11 cellular contexts compared by ENCODE assay signal in the genomic region with DNA sequence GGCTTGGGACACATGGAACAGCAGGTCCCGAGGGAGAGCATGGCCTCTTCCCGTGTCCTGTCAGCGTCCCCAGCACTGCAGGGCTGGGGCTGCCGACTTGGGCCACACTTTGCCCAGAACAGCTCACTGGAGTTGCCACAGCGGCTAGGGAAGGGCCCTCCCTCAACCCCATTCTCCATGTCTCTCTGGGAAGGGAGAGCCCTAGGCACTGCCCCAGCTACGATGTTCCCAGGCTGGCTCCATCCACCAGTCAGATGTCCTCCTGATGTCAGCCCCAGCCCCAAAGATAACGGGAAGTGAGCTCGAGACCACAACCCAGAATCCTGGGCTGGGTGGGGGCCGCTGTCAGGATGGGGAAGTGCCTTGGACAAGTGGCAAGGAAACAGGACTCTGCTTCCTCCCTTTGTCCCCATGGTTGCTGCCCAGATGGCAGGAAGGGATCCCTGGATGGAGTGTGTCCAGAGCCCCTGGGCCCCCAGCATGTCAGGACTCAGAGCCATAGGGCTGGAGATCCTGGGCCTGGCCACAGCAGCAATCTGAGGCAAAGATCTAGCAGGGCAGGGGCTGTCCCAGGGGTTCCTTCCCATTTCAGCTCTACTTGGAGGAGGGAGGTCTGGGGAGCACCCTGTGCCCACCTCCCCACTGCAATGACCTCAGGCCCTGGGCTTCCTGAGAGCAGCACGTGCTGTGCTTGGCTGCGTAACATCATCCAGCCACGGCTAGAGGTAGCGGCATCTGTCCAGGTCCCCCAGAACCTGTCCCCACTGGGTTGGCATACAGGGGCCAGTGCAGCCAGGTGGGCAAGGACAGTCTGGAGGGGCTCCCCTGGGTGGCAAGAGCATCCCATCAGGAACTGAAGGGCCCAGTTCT. TPM values are rescaled to one million over a fixed set of nuclear protein-coding genes. Genes with fewer than 3 reads are reported as not detected.
DNase-seq lines count a peak whose midpoint lies in the region; ATAC-seq, FAIRE-seq and TF ChIP-seq lines count a peak whose summit lies in the region.
"Not testable (repeated sequence)": the region's sequence is repeated elsewhere in the genome, so short reads cannot be mapped to it uniquely, and the experiment has no call there.
"Had no signal": no experiment of that assay in that cellular context is flagged by ENCODE, and none has a peak within 500 bp of the region (broad histone marks: within the 10 kb centered on the region; RNA-seq: fewer than 3 reads in every experiment).

No MANE protein-coding gene starts in this region.

- H3K36me3 Mint-ChIP-seq in activated B cell treated with CpG ODN at 0.5 μM for 24 hours (ENCODE audit: low read depth); activated naive CD4-positive, alpha-beta T cell treated with anti-CD3 and anti-CD28 coated beads, Interleukin-2, amount 50 U/mL, for 24 hours; chondrocyte (ENCODE audit: low read depth); naive thymus-derived CD8-positive, alpha-beta T cell; osteocyte (ENCODE audit: unreplicated experiment): not testable (repeated sequence)

- not testable (repeated sequence) for H3K9me3 ChIP-seq in kidney (ENCODE audit: control insufficient read depth in 1 of 2, low read length in 2 of 2)

- H3K4me1 Mint-ChIP-seq in activated B cell treated with CpG ODN at 0.5 μM for 24 hours; activated naive CD4-positive, alpha-beta T cell treated with anti-CD3 and anti-CD28 coated beads, Interleukin-2, amount 50 U/mL, for 24 hours; osteocyte (ENCODE audit: unreplicated experiment): not testable (repeated sequence)
- peaks cover 11% of the 10 kb centered on the region for H3K4me1 Mint-ChIP-seq in chondrocyte (ENCODE audit: low read depth)
- H3K4me1 Mint-ChIP-seq in naive thymus-derived CD8-positive, alpha-beta T cell, result peaks cover 5 to 14% (median 7%) of the 10 kb centered on the region in 4 donors

- not testable (repeated sequence) for H3K27ac ChIP-seq in kidney (ENCODE audit: low read depth in 2 of 2, low read length in 2 of 2)

- H3K9me3 Mint-ChIP-seq in activated B cell treated with CpG ODN at 0.5 μM for 24 hours; activated naive CD4-positive, alpha-beta T cell treated with anti-CD3 and anti-CD28 coated beads, Interleukin-2, amount 50 U/mL, for 24 hours; chondrocyte (ENCODE audit: low read depth); naive thymus-derived CD8-positive, alpha-beta T cell; osteocyte (ENCODE audit: unreplicated experiment): not testable (repeated sequence)

- ATAC-seq in activated B cell treated with CpG ODN at 0.5 μM for 24 hours (ENCODE audit: low read depth); naive thymus-derived CD8-positive, alpha-beta T cell: not testable (repeated sequence)

- H3K4me3 Mint-ChIP-seq in activated B cell treated with CpG ODN at 0.5 μM for 24 hours, result peak overlapping the region; percentile 38
- H3K4me3 Mint-ChIP-seq in activated naive CD4-positive, alpha-beta T cell treated with anti-CD3 and anti-CD28 coated beads, Interleukin-2, amount 50 U/mL, for 24 hours, result peak overlapping the region; percentile 79
- H3K4me3 Mint-ChIP-seq in chondrocyte (ENCODE audit: unreplicated experiment), result peak overlapping the region; percentile 59
- H3K4me3 Mint-ChIP-seq in naive thymus-derived CD8-positive, alpha-beta T cell, result peak overlapping the region in 8 of 10 donors; percentile 36 to 86 (median 62)
- H3K4me3 Mint-ChIP-seq in osteocyte (ENCODE audit: unreplicated experiment), result not testable (repeated sequence)

- POLR2A ChIA-PET in activated B cell treated with CpG ODN at 0.5 μM for 24 hours (lab: Charles Lee); naive thymus-derived CD8-positive, alpha-beta T cell (lab: Charles Lee): not testable (repeated sequence)

- intact Hi-C loops in activated B cell treated with CpG ODN at 0.5 μM for 24 hours (cut with micrococcal nuclease); kidney (cut with DNase I): not testable (repeated sequence)

- CTCF ChIA-PET in activated B cell treated with CpG ODN at 0.5 μM for 24 hours (lab: Charles Lee), result not testable (repeated sequence)

- not testable (repeated sequence) for TF ChIP-seq CTCF in GM12864 (IDR thresholded peaks at IDR 0.05; ENCODE audit: low read depth, low read length, missing control alignments); activated B cell treated with CpG ODN at 0.5 μM for 24 hours (IDR thresholded peaks at IDR 0.05); chondrocyte (IDR thresholded peaks at IDR 0.05); kidney (IDR thresholded peaks at IDR 0.05; ENCODE audit: borderline replicate concordance, extremely low read depth, insufficient read depth); osteocyte (IDR thresholded peaks at IDR 0.05)

- not testable (repeated sequence) for H3K36me3 ChIP-seq in kidney (ENCODE audit: control insufficient read depth in 1 of 2, insufficient read depth in 2 of 2, low read length in 2 of 2)

- peaks cover 12% of the 10 kb centered on the region for H3K27me3 Mint-ChIP-seq in activated B cell treated with CpG ODN at 0.5 μM for 24 hours
- not testable (repeated sequence) for H3K27me3 Mint-ChIP-seq in activated naive CD4-positive, alpha-beta T cell treated with anti-CD3 and anti-CD28 coated beads, Interleukin-2, amount 50 U/mL, for 24 hours; chondrocyte (ENCODE audit: low read depth); osteocyte (ENCODE audit: unreplicated experiment)
- H3K27me3 Mint-ChIP-seq in naive thymus-derived CD8-positive, alpha-beta T cell, result peaks cover 6 to 14% (median 10%) of the 10 kb centered on the region in 5 donors

- H3K4me3 ChIP-seq in GM12864 (ENCODE audit: low read depth, low read length), result peak overlapping the region; percentile 35
- H3K4me3 ChIP-seq in kidney (ENCODE audit: low read length in 2 of 2), result not testable (repeated sequence)

- not testable (repeated sequence) for DNase-seq in GM12864 (ENCODE audit: low read depth); activated B cell treated with CpG ODN at 0.5 μM for 24 hours; naive thymus-derived CD8-positive, alpha-beta T cell; urothelium cell line (ENCODE audit: low spot score)
- DNase-seq in chondrocyte (ENCODE audit: low spot score), result peak; percentile 63
- peak; percentile 34 for DNase-seq in kidney
- DNase-seq in osteocyte (ENCODE audit: extremely low spot score, unreplicated experiment), result peak; percentile 73

- not testable (repeated sequence) for H3K4me1 ChIP-seq in kidney (ENCODE audit: control insufficient read depth in 1 of 2, insufficient read depth in 1 of 2, low read depth in 1 of 2, low read length in 2 of 2)

- H3K27ac Mint-ChIP-seq in activated B cell treated with CpG ODN at 0.5 μM for 24 hours; activated naive CD4-positive, alpha-beta T cell treated with anti-CD3 and anti-CD28 coated beads, Interleukin-2, amount 50 U/mL, for 24 hours; chondrocyte (ENCODE audit: unreplicated experiment); osteocyte (ENCODE audit: unreplicated experiment): not testable (repeated sequence)
- peak overlapping the region in 3 of 10 donors; percentile 43 to 60 (median 53) for H3K27ac Mint-ChIP-seq in naive thymus-derived CD8-positive, alpha-beta T cell

- H3K9ac ChIP-seq in kidney (ENCODE audit: low read length in 2 of 2), result not testable (repeated sequence)

- not testable (repeated sequence) for FAIRE-seq in kidney (lab: Jason Lieb, UNC)
- FAIRE-seq in urothelium cell line (lab: Jason Lieb, UNC), result peak; percentile 20

RNA-seq across cellular contexts. Expression of gene CCDC74B, which starts 2.3 kb away (rescaled TPM):
- 0.24 and 0.93 TPM in 2 replicates for total RNA-seq in activated B cell treated with CpG ODN at 0.5 μM for 24 hours
- total RNA-seq in chondrocyte, result 1.0 to 3.0 TPM (median 1.2 TPM) in 3 replicates
- total RNA-seq in kidney, result 4.5 TPM
- polyA plus RNA-seq in kidney (ENCODE audit: insufficient read depth, low read depth, low replicate concordance), result 6.4 TPM
- total RNA-seq in naive thymus-derived CD8-positive, alpha-beta T cell, result under 1 TPM in 1 of 2 experiments, not detected in 1; 0.49 TPM
- polyA plus RNA-seq in naive thymus-derived CD8-positive, alpha-beta T cell, result under 1 TPM in 1 of 3 donors, not detected in 2; 0.57 TPM
- 1.7 and 2.2 TPM in 2 replicates for total RNA-seq in osteocyte

RNA-seq across cellular contexts. Expression of gene POTEF, which starts 13.6 kb away (rescaled TPM):
- total RNA-seq in activated B cell treated with CpG ODN at 0.5 μM for 24 hours (not detected in 2 replicates), chondrocyte (8.4 TPM in 2 of 3 replicates, not detected in the other), kidney (not detected), osteocyte (0.30 TPM in 1 of 2 replicates, not detected in the other)
- not detected for polyA plus RNA-seq in kidney (ENCODE audit: insufficient read depth, low read depth, low replicate concordance)
- total RNA-seq in naive thymus-derived CD8-positive, alpha-beta T cell, result not detected
- polyA plus RNA-seq in naive thymus-derived CD8-positive, alpha-beta T cell, result not detected
- total RNA-seq: IMR-90 had no signal
- polyA plus RNA-seq: IMR-90 had no signal

RNA-seq across cellular contexts. Expression of gene SMPD4, which starts 38.8 kb away (rescaled TPM):
- total RNA-seq in activated B cell treated with CpG ODN at 0.5 μM for 24 hours, result 58.5 and 66.8 TPM in 2 replicates
- total RNA-seq in chondrocyte, result 50.7 to 67.1 TPM (median 58.3 TPM) in 3 replicates
- total RNA-seq in kidney, result 41.1 TPM
- 21.6 TPM for polyA plus RNA-seq in kidney (ENCODE audit: insufficient read depth, low read depth, low replicate concordance)
- total RNA-seq in naive thymus-derived CD8-positive, alpha-beta T cell, result 10 to 100 TPM; 55.8 to 62.2 TPM
- 10 to 100 TPM; 21.9 to 44.4 (median 35.4) TPM for polyA plus RNA-seq in naive thymus-derived CD8-positive, alpha-beta T cell
- total RNA-seq in osteocyte, result 64.8 and 67.0 TPM in 2 replicates

RNA-seq across cellular contexts. Expression of gene MZT2B, which starts 39.4 kb away (rescaled TPM):
- 143 and 151 TPM in 2 replicates for total RNA-seq in activated B cell treated with CpG ODN at 0.5 μM for 24 hours
- 255 to 269 TPM (median 260 TPM) in 3 replicates for total RNA-seq in chondrocyte
- 160 TPM for total RNA-seq in kidney
- 354 TPM for polyA plus RNA-seq in kidney (ENCODE audit: insufficient read depth, low read depth, low replicate concordance)
- total RNA-seq in naive thymus-derived CD8-positive, alpha-beta T cell, result 100 to 1,000 TPM; 208 to 217 TPM
- 100 to 1,000 TPM; 171 to 189 (median 180) TPM for polyA plus RNA-seq in naive thymus-derived CD8-positive, alpha-beta T cell
- 253 and 281 TPM in 2 replicates for total RNA-seq in osteocyte

RNA-seq across cellular contexts. Expression of gene TUBA3E, which starts 55.6 kb away (rescaled TPM):
- total RNA-seq in activated B cell treated with CpG ODN at 0.5 μM for 24 hours (not detected in 2 replicates), chondrocyte (not detected in 3 replicates), kidney (not detected), osteocyte (not detected in 2 replicates)
- not detected for polyA plus RNA-seq in kidney (ENCODE audit: insufficient read depth, low read depth, low replicate concordance)
- total RNA-seq in naive thymus-derived CD8-positive, alpha-beta T cell, result not detected
- not detected for polyA plus RNA-seq in naive thymus-derived CD8-positive, alpha-beta T cell
- total RNA-seq: G401, HT-29, IMR-90 had no signal
- polyA plus RNA-seq: IMR-90 had no signal
